Comparison of ENCODE assay signal across 24 cellular contexts in the genomic region with DNA sequence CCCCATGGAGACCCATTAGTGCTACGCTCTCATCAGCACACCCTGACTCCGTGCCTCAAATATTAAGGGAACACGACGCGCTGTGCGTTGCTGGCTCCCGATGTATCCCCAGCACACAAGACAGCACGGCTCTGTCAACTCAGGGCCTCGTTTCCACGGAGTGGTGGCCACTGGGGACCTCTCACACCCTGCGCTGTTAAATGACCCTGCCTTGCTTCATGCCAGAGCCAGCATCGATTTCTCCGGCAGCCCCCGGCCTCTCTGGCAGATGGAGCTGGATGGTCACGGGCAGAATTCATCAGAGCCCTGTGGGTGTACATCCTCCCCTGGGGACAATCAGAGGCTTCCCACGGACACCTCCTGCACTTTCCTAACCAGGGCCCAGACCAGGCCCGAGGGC.
"Had no signal": no experiment of that assay in that cellular context is flagged by ENCODE, and none has a peak within 500 bp of the region (broad histone marks: within the 10 kb centered on the region; RNA-seq: fewer than 3 reads in every experiment).

No MANE protein-coding gene starts in this region.

- H3K9me3 ChIP-seq: tibial artery had no signal

- H3K4me1 ChIP-seq: tibial artery had no signal

- H3K9me3 Mint-ChIP-seq: activated naive CD4-positive, alpha-beta T cell treated with anti-CD3 and anti-CD28 coated beads, Interleukin-2, amount 50 U/mL, for 24 hours; dendritic cell treated with granulocyte-macrophage colony-stimulating factor and Interleukin-4, amounts not matched to agents 40 ng/mL and 50 ng/mL, for 4 days; natural killer cell treated with Interleukin-12 subunit alpha and Interleukin-12 subunit beta and Interleukin-15 and Interleukin-18, amount 100 ng/mL, for 72 hours; stimulated activated effector memory CD8-positive, alpha-beta T cell treated with anti-CD3 and anti-CD28 coated beads, Interleukin-12 subunit alpha, Interleukin-12 subunit beta, amount 100 ng/mL, for 72 hours; stimulated activated naive CD8-positive, alpha-beta T cell treated with anti-CD3 and anti-CD28 coated beads, Interleukin-15, amount 100 ng/mL, for 72 hours; T-cell; T-helper 2 cell treated with Interferon-gamma antibody and Interleukin-4, amounts not matched to agents 5 μg/mL and 100 μg/mL, for 36 hours had no signal

- H3K4me3 Mint-ChIP-seq: activated CD8-positive, alpha-beta T cell treated with anti-CD3 and anti-CD28 coated beads, Interleukin-2, amount 10 ng/mL, durations not matched to agents 7 days and 5 days; activated naive CD4-positive, alpha-beta T cell treated with anti-CD3 and anti-CD28 coated beads, Interleukin-2, amount 50 U/mL, for 24 hours; brain; dendritic cell treated with granulocyte-macrophage colony-stimulating factor and Interleukin-4, amounts not matched to agents 40 ng/mL and 50 ng/mL, for 4 days; natural killer cell treated with Interleukin-12 subunit alpha and Interleukin-12 subunit beta and Interleukin-15 and Interleukin-18, amount 100 ng/mL, for 72 hours; stimulated activated effector memory CD8-positive, alpha-beta T cell treated with anti-CD3 and anti-CD28 coated beads, Interleukin-12 subunit alpha, Interleukin-12 subunit beta, amount 100 ng/mL, for 72 hours; stimulated activated naive CD8-positive, alpha-beta T cell treated with anti-CD3 and anti-CD28 coated beads, Interleukin-15, amount 100 ng/mL, for 72 hours; T-cell; T-helper 2 cell treated with Interferon-gamma antibody and Interleukin-4, amounts not matched to agents 5 μg/mL and 100 μg/mL, for 36 hours had no signal

- ATAC-seq: activated CD8-positive, alpha-beta T cell treated with anti-CD3 and anti-CD28 coated beads, Interleukin-2, amount 10 ng/mL, durations not matched to agents 7 days and 5 days; left lobe of liver; natural killer cell treated with Interleukin-12 subunit alpha and Interleukin-12 subunit beta and Interleukin-15 and Interleukin-18, amount 100 ng/mL, for 72 hours; stimulated activated effector memory CD8-positive, alpha-beta T cell treated with anti-CD3 and anti-CD28 coated beads, Interleukin-12 subunit alpha, Interleukin-12 subunit beta, amount 100 ng/mL, for 72 hours; stimulated activated naive CD8-positive, alpha-beta T cell treated with anti-CD3 and anti-CD28 coated beads, Interleukin-15, amount 100 ng/mL, for 72 hours; T-cell had no signal

- DNase-seq: activated CD4-positive, alpha-beta T cell treated with anti-CD3 and anti-CD28 coated beads, Interleukin-2, amount 50 U/mL, for 1 hour; activated CD4-positive, CD25-positive, alpha-beta regulatory T cell treated with anti-CD3 and anti-CD28 coated beads, Interleukin-2, amount 50 U/mL, for 72 hours; activated CD8-positive, alpha-beta T cell treated with anti-CD3 and anti-CD28 coated beads, Interleukin-2, amount 10 ng/mL, durations not matched to agents 7 days and 5 days; activated gamma-delta T cell treated with Interleukin-2 at 50 U/mL for 16 hours; activated T-cell treated with anti-CD3 and anti-CD28 coated beads, Interleukin-2, amount 50 U/mL, for 1 hour; anterior cingulate cortex; effector CD4-positive, alpha-beta T cell; erythroblast; foreskin fibroblast; mammary epithelial cell; midbrain; nucleus accumbens; stimulated activated CD4-positive, alpha-beta T cell treated with anti-CD3 and anti-CD28 coated beads, Interleukin-12 subunit alpha, Interleukin-12 subunit beta, amount 100 ng/mL, for 4 hours; stimulated activated naive CD8-positive, alpha-beta T cell treated with anti-CD3 and anti-CD28 coated beads, Interleukin-15, amount 100 ng/mL, for 72 hours; T-cell; tibial artery had no signal

- H3K27ac Mint-ChIP-seq: activated CD8-positive, alpha-beta T cell treated with anti-CD3 and anti-CD28 coated beads, Interleukin-2, amount 10 ng/mL, durations not matched to agents 7 days and 5 days; activated naive CD4-positive, alpha-beta T cell treated with anti-CD3 and anti-CD28 coated beads, Interleukin-2, amount 50 U/mL, for 24 hours; dendritic cell treated with granulocyte-macrophage colony-stimulating factor and Interleukin-4, amounts not matched to agents 40 ng/mL and 50 ng/mL, for 4 days; natural killer cell treated with Interleukin-12 subunit alpha and Interleukin-12 subunit beta and Interleukin-15 and Interleukin-18, amount 100 ng/mL, for 72 hours; stimulated activated effector memory CD8-positive, alpha-beta T cell treated with anti-CD3 and anti-CD28 coated beads, Interleukin-12 subunit alpha, Interleukin-12 subunit beta, amount 100 ng/mL, for 72 hours; T-cell; T-helper 2 cell treated with Interferon-gamma antibody and Interleukin-4, amounts not matched to agents 5 μg/mL and 100 μg/mL, for 36 hours had no signal

- H3K36me3 Mint-ChIP-seq: natural killer cell treated with Interleukin-12 subunit alpha and Interleukin-12 subunit beta and Interleukin-15 and Interleukin-18, amount 100 ng/mL, for 72 hours; stimulated activated effector memory CD8-positive, alpha-beta T cell treated with anti-CD3 and anti-CD28 coated beads, Interleukin-12 subunit alpha, Interleukin-12 subunit beta, amount 100 ng/mL, for 72 hours had no signal

- H3K27me3 Mint-ChIP-seq: activated naive CD4-positive, alpha-beta T cell treated with anti-CD3 and anti-CD28 coated beads, Interleukin-2, amount 50 U/mL, for 24 hours; brain; dendritic cell treated with granulocyte-macrophage colony-stimulating factor and Interleukin-4, amounts not matched to agents 40 ng/mL and 50 ng/mL, for 4 days; natural killer cell treated with Interleukin-12 subunit alpha and Interleukin-12 subunit beta and Interleukin-15 and Interleukin-18, amount 100 ng/mL, for 72 hours; stimulated activated naive CD8-positive, alpha-beta T cell treated with anti-CD3 and anti-CD28 coated beads, Interleukin-15, amount 100 ng/mL, for 72 hours; T-cell had no signal

- H3K4me3 ChIP-seq: tibial artery had no signal

- H3K27me3 ChIP-seq: tibial artery had no signal

- H3K27ac ChIP-seq: tibial artery, VCaP had no signal

- H3K4me1 Mint-ChIP-seq: activated naive CD4-positive, alpha-beta T cell treated with anti-CD3 and anti-CD28 coated beads, Interleukin-2, amount 50 U/mL, for 24 hours; stimulated activated naive CD8-positive, alpha-beta T cell treated with anti-CD3 and anti-CD28 coated beads, Interleukin-15, amount 100 ng/mL, for 72 hours; T-cell had no signal
